10 cellular contexts compared by ENCODE assay signal in the genomic region with DNA sequence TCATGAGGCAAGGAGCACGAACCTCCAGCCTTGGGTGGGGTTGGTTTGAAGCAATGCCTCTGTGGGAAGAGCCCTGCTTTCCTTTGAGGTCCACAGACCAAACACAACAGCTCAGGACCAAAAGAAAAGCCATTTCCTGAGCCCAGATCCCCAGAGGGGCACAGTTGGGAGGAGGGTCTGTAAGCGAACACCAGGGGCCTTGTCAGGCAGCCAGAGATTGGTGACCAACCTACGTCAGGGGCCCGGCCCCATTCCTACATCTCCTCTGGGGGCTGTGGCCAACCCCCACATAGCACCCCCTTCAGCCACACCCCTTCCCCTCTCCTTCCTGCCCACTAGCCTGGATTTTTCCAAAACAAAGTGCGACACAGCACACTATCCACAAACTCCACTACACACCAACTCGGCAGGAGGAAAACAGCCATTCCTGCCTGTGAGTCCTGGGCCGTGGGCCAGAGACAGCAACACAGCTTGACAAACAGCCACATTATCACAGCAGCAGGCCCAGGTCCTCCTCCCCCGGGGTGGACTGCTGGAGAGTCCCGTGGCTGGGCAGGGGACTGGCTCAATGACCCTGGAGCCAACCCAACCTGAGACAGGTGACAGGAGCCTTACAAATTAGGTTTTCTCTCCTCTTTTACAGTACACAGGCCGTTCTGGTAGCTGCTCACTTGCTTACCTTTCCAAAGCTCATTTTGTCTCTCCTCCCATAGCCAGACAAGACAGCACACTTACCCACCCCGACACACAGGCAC.
DNase-seq lines count a peak whose midpoint lies in the region; ATAC-seq and TF ChIP-seq lines count a peak whose summit lies in the region.
"Had no signal": no experiment of that assay in that cellular context is flagged by ENCODE, and none has a peak within 500 bp of the region (broad histone marks: within the 10 kb centered on the region; RNA-seq: fewer than 3 reads in every experiment).

No MANE protein-coding gene starts in this region.

- H3K4me3 Mint-ChIP-seq in CD14-positive monocyte: no peak overlapping the region
- peak overlapping the region; percentile 11 for H3K4me3 Mint-ChIP-seq in chondrocyte (ENCODE audit: unreplicated experiment)

- H3K9me3 Mint-ChIP-seq in CD14-positive monocyte: peaks cover 0 to 3% (median 0%) of the 10 kb centered on the region in 7 donors
- H3K9me3 Mint-ChIP-seq in chondrocyte (ENCODE audit: low read depth): no peaks in the 10 kb centered on the region

- H3K36me3 Mint-ChIP-seq in CD14-positive monocyte (peaks cover 22 to 35% of the 10 kb centered on the region in 2 donors), chondrocyte (ENCODE audit: low read depth) (peaks cover 19% of the 10 kb centered on the region)

- H3K27ac Mint-ChIP-seq in CD14-positive monocyte (peak overlapping the region in 6 of 7 donors; percentile 67 to 95 (median 88)), chondrocyte (ENCODE audit: unreplicated experiment) (peak overlapping the region; percentile 89)

- ATAC-seq in sciatic nerve: peak; percentile 68
- ATAC-seq in GM18867 (IDR thresholded peaks at IDR 0.05; ENCODE audit: unreplicated experiment): no peak
- no peak for ATAC-seq in GM21737 (IDR thresholded peaks at IDR 0.05; ENCODE audit: unreplicated experiment)
- no peak for ATAC-seq in GM21619 (IDR thresholded peaks at IDR 0.05; ENCODE audit: unreplicated experiment)
- ATAC-seq in foreskin keratinocyte: no peak

- H3K4me1 Mint-ChIP-seq in CD14-positive monocyte (peaks cover 67% of the 10 kb centered on the region), chondrocyte (ENCODE audit: low read depth) (peaks cover 90% of the 10 kb centered on the region)

- H3K27ac ChIP-seq in layer of hippocampus (ENCODE audit: low read depth, low read length): peak overlapping the region; percentile 91
- H3K27ac ChIP-seq in foreskin keratinocyte: no peak overlapping the region
- H3K27ac ChIP-seq: neutrophil, WERI-Rb-1 had no signal

- no peaks in the 10 kb centered on the region for H3K4me1 ChIP-seq in foreskin keratinocyte

- no peak for DNase-seq in CD14-positive monocyte (ENCODE audit: low spot score)
- DNase-seq in chondrocyte (ENCODE audit: low spot score): peak; percentile 72
- DNase-seq in sciatic nerve (ENCODE audit: low spot score): peak; percentile 84
- no peak for DNase-seq in foreskin keratinocyte
- DNase-seq: WERI-Rb-1 had no signal

- intact Hi-C loops in CD14-positive monocyte (cut with micrococcal nuclease) (loop anchor here in 1 of 2 donors (5.0 kb wide), 1 partner anchor 33 kb away; no protein-coding TSS in a partner anchor), sciatic nerve (cut with DNase I) (no loop called here)

- TF ChIP-seq CTCF in CD14-positive monocyte (IDR thresholded peaks at IDR 0.05): no peak
- no peak for TF ChIP-seq CTCF in chondrocyte (IDR thresholded peaks at IDR 0.05)
- TF ChIP-seq CTCF in foreskin keratinocyte (conservative IDR thresholded peaks at IDR 0.05): no peak

- H3K27me3 Mint-ChIP-seq in CD14-positive monocyte (ENCODE audit: low read depth in 3 of 3) (peaks cover 0 to 18% (median 11%) of the 10 kb centered on the region in 3 donors), chondrocyte (ENCODE audit: low read depth) (no peaks in the 10 kb centered on the region)

- H3K27me3 ChIP-seq in layer of hippocampus (ENCODE audit: control insufficient read depth, insufficient read depth, low read length) (no peaks in the 10 kb centered on the region), foreskin keratinocyte (peaks cover 47% of the 10 kb centered on the region)

Comparison
In these comparisons a context has a peak if more than half of its experiments do, and no peak if none do; other contexts are left out.
1. DNase-seq: peak in chondrocyte (single experiment) and sciatic nerve (single experiment); none in CD14-positive monocyte (single experiment) and foreskin keratinocyte (0 of 2).